ENCODE assay signal across 8 cellular contexts in genomic region chr19:28289294-28290063, GRCh38.
DNase-seq lines count a peak whose midpoint lies in the region; TF ChIP-seq lines count a peak whose summit lies in the region.

No MANE protein-coding gene starts in this region.

- no peak for TF ChIP-seq CTCF in fibroblast of pulmonary artery (IDR thresholded peaks at IDR 0.05; ENCODE audit: low read length, missing control alignments)

- H3K4me3 ChIP-seq in fibroblast of pulmonary artery (replicated peaks; ENCODE audit: low read depth, low read length) = no peak overlapping the region

- DNase-seq in GM04504 (ENCODE audit: low read depth) (peak; percentile 39), NCI-H774 (lab: John Stamatoyannopoulos, UW) (peak; percentile 79), fibroblast of pulmonary artery (ENCODE audit: low read depth) (peak; percentile 44), renal cortical epithelial cell (ENCODE audit: low read depth) (peak; percentile 88), RKO (ENCODE audit: low spot score) (no peak), NCI-H446 treated with DMSO at 0.1 percent for 48 hours (lab: John Stamatoyannopoulos, UW) (no peak), cerebellar nuclear complex (lab: John Stamatoyannopoulos, UW) (no peak), mesenteric fat pad (ENCODE audit: low spot score) (no peak)

Comparison
In these comparisons a context has a peak if more than half of its experiments do, and no peak if none do; other contexts are left out.
1. DNase-seq: peak in GM04504 (single experiment), NCI-H774 (single experiment), fibroblast of pulmonary artery (single experiment) and renal cortical epithelial cell (single experiment); none in RKO (single experiment), NCI-H446 treated with DMSO at 0.1 percent for 48 hours (single experiment), cerebellar nuclear complex (0 of 2) and mesenteric fat pad (single experiment).